9 cellular contexts compared by ENCODE assay signal in the genomic region with DNA sequence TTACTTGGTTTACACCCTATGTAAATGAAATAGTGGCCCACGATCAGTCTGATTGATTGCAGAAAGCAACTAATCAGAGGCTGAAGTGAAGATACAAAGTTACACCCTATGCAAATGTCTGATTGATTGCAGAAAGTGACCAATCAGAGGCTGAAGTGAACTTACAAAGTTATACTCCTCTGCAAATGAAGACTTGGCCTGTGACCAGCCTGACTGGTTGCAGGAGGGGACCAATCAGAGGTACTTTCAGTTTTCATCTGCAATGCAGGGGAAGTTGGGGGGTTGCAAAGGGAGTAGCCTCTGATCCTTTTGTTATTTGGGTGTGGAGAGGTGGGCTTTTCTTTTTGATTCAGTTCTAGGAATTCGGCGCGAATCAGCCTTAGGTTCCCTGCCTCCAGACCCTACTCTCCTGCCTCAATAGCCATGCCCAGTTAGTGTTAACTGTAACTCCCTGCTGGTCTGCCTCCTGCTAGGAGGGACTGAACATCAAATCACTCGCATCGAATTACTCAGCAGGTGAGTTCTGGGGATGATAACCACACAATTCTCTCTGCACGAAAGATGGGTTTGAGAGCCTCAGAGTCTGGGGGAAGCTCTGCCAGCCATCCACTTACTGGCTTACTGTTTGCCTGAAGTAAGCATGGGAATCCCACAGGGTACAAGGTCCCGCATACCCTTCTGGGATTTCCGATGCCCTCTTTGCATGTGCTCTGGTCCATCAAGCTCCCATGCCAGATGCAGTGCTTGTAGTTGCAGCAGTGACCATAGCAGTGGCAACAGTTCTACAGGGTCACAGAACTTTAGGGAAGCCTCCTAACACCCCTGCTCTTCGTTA. TPM values are rescaled to one million over a fixed set of nuclear protein-coding genes. Genes with fewer than 3 reads are reported as not detected.
DNase-seq lines count a peak whose midpoint lies in the region; ATAC-seq and TF ChIP-seq lines count a peak whose summit lies in the region.
"Had no signal": no experiment of that assay in that cellular context is flagged by ENCODE, and none has a peak within 500 bp of the region (broad histone marks: within the 10 kb centered on the region; RNA-seq: fewer than 3 reads in every experiment).

No MANE protein-coding gene starts in this region.

- no peaks in the 10 kb centered on the region for H3K36me3 ChIP-seq in CD8-positive, alpha-beta memory T cell (ENCODE audit: insufficient read depth, low read length)
- H3K36me3 ChIP-seq in iPS-15b (ENCODE audit: control insufficient read depth, insufficient read depth, low read length) (peaks cover 1% of the 10 kb centered on the region), upper lobe of right lung (no peaks in the 10 kb centered on the region)
- H3K36me3 ChIP-seq: thyroid gland had no signal

- H3K27ac Mint-ChIP-seq in CD8-positive, alpha-beta memory T cell = peak overlapping the region; percentile 41 to 92 (median 77)

- H3K27ac ChIP-seq in CD8-positive, alpha-beta memory T cell (ENCODE audit: low read depth, low read length) = no peak overlapping the region
- H3K27ac ChIP-seq in upper lobe of right lung = peak overlapping the region; percentile 18
- H3K27ac ChIP-seq: thyroid gland had no signal

- H3K4me1 ChIP-seq in CD8-positive, alpha-beta memory T cell (ENCODE audit: insufficient read depth, low read length) = no peaks in the 10 kb centered on the region
- H3K4me1 ChIP-seq in iPS-15b (ENCODE audit: control insufficient read depth, insufficient read depth, low read length) (peaks cover 13% of the 10 kb centered on the region), upper lobe of right lung (peaks cover 8% of the 10 kb centered on the region)

- peaks cover 9 to 23% (median 17%) of the 10 kb centered on the region in 3 donors for H3K4me1 Mint-ChIP-seq in CD8-positive, alpha-beta memory T cell

- CTCF ChIA-PET in CD8-positive, alpha-beta memory T cell (lab: Charles Lee) = no interaction called here

- no peaks in the 10 kb centered on the region for H3K36me3 Mint-ChIP-seq in CD8-positive, alpha-beta memory T cell

- H3K27me3 ChIP-seq in CD8-positive, alpha-beta memory T cell (ENCODE audit: insufficient read depth, low read length, poor library complexity, severe bottlenecking) = no peaks in the 10 kb centered on the region
- H3K27me3 ChIP-seq in iPS-15b (ENCODE audit: control insufficient read depth, insufficient read depth, low read length) (no peaks in the 10 kb centered on the region), upper lobe of right lung (no peaks in the 10 kb centered on the region)
- H3K27me3 ChIP-seq: thyroid gland had no signal

- H3K4me3 ChIP-seq in CD8-positive, alpha-beta memory T cell (ENCODE audit: low read length) = peak overlapping the region; percentile 40
- H3K4me3 ChIP-seq in iPS-15b (ENCODE audit: low read depth, low read length) = peak overlapping the region; percentile 71
- H3K4me3 ChIP-seq in upper lobe of right lung = peak overlapping the region; percentile 26
- H3K4me3 ChIP-seq: thyroid gland had no signal

- no peak for TF ChIP-seq CTCF in upper lobe of right lung (IDR thresholded peaks at IDR 0.05)

- POLR2A ChIA-PET in CD8-positive, alpha-beta memory T cell (lab: Charles Lee) = no interaction called here

- intact Hi-C loops in upper lobe of right lung (cut with DNase I) = no loop called here

- peak; percentile 17 to 75 (median 59) for DNase-seq in CD8-positive, alpha-beta memory T cell
- peak; percentile 11 for DNase-seq in activated CD8-positive, alpha-beta memory T cell treated with anti-CD3 and anti-CD28 coated beads, Interleukin-2, amount 50 U/mL, for 1 hour (ENCODE audit: extremely low read depth)
- DNase-seq in upper lobe of right lung (no peak), putamen (ENCODE audit: low spot score) (no peak), retina (no peak), cortex of kidney (lab: John Stamatoyannopoulos, UW) (no peak)

- no peaks in the 10 kb centered on the region for H3K9me3 ChIP-seq in CD8-positive, alpha-beta memory T cell (ENCODE audit: low read length)
- no peaks in the 10 kb centered on the region for H3K9me3 ChIP-seq in iPS-15b (ENCODE audit: control insufficient read depth, insufficient read depth, low read length)
- no peaks in the 10 kb centered on the region for H3K9me3 ChIP-seq in upper lobe of right lung
- H3K9me3 ChIP-seq: thyroid gland had no signal

- H3K9me3 Mint-ChIP-seq in CD8-positive, alpha-beta memory T cell = no peaks in the 10 kb centered on the region

- H3K4me3 Mint-ChIP-seq in CD8-positive, alpha-beta memory T cell = peak overlapping the region; percentile 73 to 92 (median 80)

- H3K27me3 Mint-ChIP-seq in CD8-positive, alpha-beta memory T cell = peaks cover 0 to under 1% of the 10 kb centered on the region in 2 donors

- ATAC-seq in HG02759 (IDR thresholded peaks at IDR 0.05; ENCODE audit: unreplicated experiment) = peak; percentile 81
- ATAC-seq in upper lobe of right lung = peak; percentile 18

- peak overlapping the region; percentile 67 for H3K9ac ChIP-seq in iPS-15b (ENCODE audit: low read depth, low read length)

RNA-seq across cellular contexts. Expression of a gene that starts 7.5 kb away (rescaled TPM):
- under 1 TPM; 0.20 to 0.38 TPM for total RNA-seq in CD8-positive, alpha-beta memory T cell
- polyA plus RNA-seq in CD8-positive, alpha-beta memory T cell = 0.31 TPM
- 4.4 TPM for total RNA-seq in upper lobe of right lung

RNA-seq across cellular contexts. Expression of a gene that starts 50.5 kb away (rescaled TPM):
- 10 to 100 TPM; 19.3 to 21.2 TPM for total RNA-seq in CD8-positive, alpha-beta memory T cell
- 7.3 TPM for polyA plus RNA-seq in CD8-positive, alpha-beta memory T cell
- total RNA-seq in upper lobe of right lung = 24.7 TPM

RNA-seq across cellular contexts. Expression of a gene that starts 55.5 kb away (rescaled TPM):
- total RNA-seq in CD8-positive, alpha-beta memory T cell = 10 to 100 TPM; 47.9 to 51.6 TPM
- 53.3 TPM for polyA plus RNA-seq in CD8-positive, alpha-beta memory T cell
- 48.0 TPM for total RNA-seq in upper lobe of right lung

Comparison
In these comparisons a context has a peak if more than half of its experiments do, and no peak if none do; other contexts are left out.
1. DNase-seq: peak in CD8-positive, alpha-beta memory T cell (5 of 5) and activated CD8-positive, alpha-beta memory T cell treated with anti-CD3 and anti-CD28 coated beads, Interleukin-2, amount 50 U/mL, for 1 hour (single experiment); none in upper lobe of right lung (single experiment), putamen (single experiment), retina (single experiment) and cortex of kidney (single experiment).
2. Peak in every context shown above with its lines, with median percentiles within 50 percentile points of each other: H3K4me3 ChIP-seq.